Comparison of ENCODE assay signal across 8 cellular contexts in genomic region chr17:75854111-75854748, GRCh38. TPM values are rescaled to one million over a fixed set of nuclear protein-coding genes. Genes with fewer than 3 reads are reported as not detected.
DNase-seq lines count a peak whose midpoint lies in the region; ATAC-seq, FAIRE-seq and TF ChIP-seq lines count a peak whose summit lies in the region.

No MANE protein-coding gene starts in this region.

- intact Hi-C loops in HCT116 (cut with micrococcal nuclease): loop anchor here (2.0 to 10.0 kb wide), 2 partner anchors 75 to 179 kb away; a partner anchor contains a TSS
- intact Hi-C loops in adrenal gland (cut with DNase I): no loop called here

- H3K9ac ChIP-seq in HCT116 (ENCODE audit: low read length) (peak overlapping the region; percentile 86), iPS-20b (ENCODE audit: low read depth, low read length) (peak overlapping the region; percentile 64; the same call in 1 of the 2 replicates)

- H4K20me1 ChIP-seq in HCT116 (ENCODE audit: insufficient read depth): no peaks in the 10 kb centered on the region

- RAD21 ChIA-PET in HCT116 (lab: Charles Lee; ENCODE audit: low non-redundant PET in 1 of 2, low total read pairs in 2 of 2, uncharacterized antibody in 2 of 2, unreplicated experiment in 2 of 2): interaction anchor here in 1 of 2 experiments (1.1 to 2.0 kb wide), 2 partner anchors 9 to 21 kb away, joined by 3 to 5 read pairs; no protein-coding TSS in a partner anchor

- TSS peak; percentile 87 for BruUV-seq in HCT116 (replicated peaks; lab: Mats Ljungman, UMichigan)

- H3K4me3 ChIP-seq in HCT116 (replicated peaks in 1 of 2; ENCODE audit: low read depth in 1 of 2, low read length in 2 of 2): peak overlapping the region; percentile 75 to 86
- peak overlapping the region in 3 of 4 donors; percentile 20 to 81 (median 58) for H3K4me3 ChIP-seq in adrenal gland
- H3K4me3 ChIP-seq in iPS-20b (ENCODE audit: low read length): peak overlapping the region; percentile 88

- CTCF ChIA-PET in HCT116 (lab: Charles Lee): interaction anchor here (1.2 to 4.3 kb wide), 5 partner anchors 8 to 71 kb away, joined by 5 to 57 read pairs (median 20); partner anchors contain the start of gene TRIM47

- H3K27ac ChIP-seq in HCT116 (ENCODE audit: low read depth, low read length): peak overlapping the region; percentile 37
- peak overlapping the region; percentile 91 to 99 (median 97) for H3K27ac ChIP-seq in adrenal gland
- no peak overlapping the region for H3K27ac ChIP-seq in iPS-20b (ENCODE audit: low read length)

- peak overlapping the region; percentile 96 for H3K4me2 ChIP-seq in HCT116 (ENCODE audit: low read length)

- H3K79me2 ChIP-seq in HCT116 (ENCODE audit: insufficient read depth, low read length): peaks cover 20% of the 10 kb centered on the region; the same call in 1 of the 2 replicates

- H3K9me3 ChIP-seq in HCT116 (ENCODE audit: control insufficient read depth in 1 of 2, insufficient read depth in 1 of 2, low read depth in 1 of 2, low read length in 2 of 2) (no peaks in the 10 kb centered on the region), adrenal gland (replicated peaks in 1 of 3) (no peaks in the 10 kb centered on the region), iPS-20b (ENCODE audit: insufficient read depth, low read depth, low read length) (no peaks in the 10 kb centered on the region)

- no peak for TF ChIP-seq POLR2A in HCT116 (IDR thresholded peaks at IDR 0.05; ENCODE audit: borderline replicate concordance, extremely low read depth, insufficient read depth, insufficient read length)
- peak; percentile 61 to 95 for TF ChIP-seq POLR2A in adrenal gland (IDR thresholded peaks at IDR 0.05)
- no peak for TF ChIP-seq POLR2A in GM12891 (IDR thresholded peaks at IDR 0.05; ENCODE audit: low read depth, low read length)

- WGBS in adrenal gland, 4 donors: 9 to 15% (median 11%) methylated on average over 6 to 7 of the region's 7 CpGs

- no peaks in the 10 kb centered on the region for H3K9me2 ChIP-seq in HCT116 (ENCODE audit: insufficient read depth)

- no peak overlapping the region for H2AFZ ChIP-seq in HCT116 (ENCODE audit: low read depth, low read length, poor library complexity, severe bottlenecking)

- H3K36me3 ChIP-seq in HCT116 (ENCODE audit: control insufficient read depth in 1 of 2, insufficient read depth in 2 of 2, low read length in 2 of 2) (peaks cover 6 to 9% of the 10 kb centered on the region in 2 experiments; a peak in 3 of 4 replicates), adrenal gland (replicated peaks in 1 of 2) (peaks cover 0 to 28% of the 10 kb centered on the region in 2 donors), iPS-20b (ENCODE audit: insufficient read depth, low read depth, low read length) (peaks cover 21% of the 10 kb centered on the region)

- no peak for TF ChIP-seq RAD21 in HCT116 (IDR thresholded peaks at IDR 0.05; ENCODE audit: low read depth)

- ATAC-seq in HCT116: no peak
- no peak for ATAC-seq in HG02759 (IDR thresholded peaks at IDR 0.05; ENCODE audit: unreplicated experiment)

- FAIRE-seq in GM12891 (lab: Jason Lieb, UNC): no peak

- TF ChIP-seq CTCF in HCT116 (IDR thresholded peaks at IDR 0.05 in 2 of 3, conservative IDR thresholded peaks at IDR 0.05 in 1 of 3; ENCODE audit: borderline replicate concordance in 1 of 3, insufficient read depth in 1 of 3, low read depth in 2 of 3, low read length in 2 of 3) (no peak), adrenal gland (IDR thresholded peaks at IDR 0.05) (peak in 1 of 6 experiments; percentile 10)

- H3K4me1 ChIP-seq in HCT116 (ENCODE audit: control insufficient read depth in 1 of 2, insufficient read depth in 2 of 2, low read length in 2 of 2) (peaks cover 15 to 31% of the 10 kb centered on the region in 2 experiments), adrenal gland (replicated peaks in 1 of 2) (peaks cover 17 to 45% of the 10 kb centered on the region in 2 donors), iPS-20b (ENCODE audit: insufficient read depth, low read length) (peaks cover 8% of the 10 kb centered on the region; the same call in 1 of the 2 replicates)

- H3K27me3 ChIP-seq in HCT116 (ENCODE audit: insufficient read depth, low read length): no peaks in the 10 kb centered on the region
- H3K27me3 ChIP-seq in adrenal gland: no peaks in the 10 kb centered on the region
- no peaks in the 10 kb centered on the region for H3K27me3 ChIP-seq in iPS-20b (ENCODE audit: insufficient read depth, low read length)

- POLR2A ChIA-PET in HCT116 (lab: Charles Lee): interaction anchor here (1.9 to 6.8 kb wide), 5 partner anchors 21 to 76 kb away, joined by 4 to 83 read pairs (median 23); partner anchors contain the start of genes MRPL38, TRIM47 and TRIM65

- DNase-seq in HCT116 (ENCODE audit: low read depth, low spot score): no peak
- peak; percentile 69 to 87 (median 82) for DNase-seq in adrenal gland
- DNase-seq in superior temporal gyrus (ENCODE audit: extremely low spot score): peak; percentile 24
- no peak for DNase-seq in NCI-H187 (lab: John Stamatoyannopoulos, UW)
- no peak for DNase-seq in cerebellar cortex (ENCODE audit: low spot score)
- DNase-seq in GM12891 (ENCODE audit: insufficient read length, low spot score): no peak

TF ChIP-seq in HCT116, 20 proteins besides CTCF, POLR2A, EP300 and RAD21:
- TF ChIP-seq SRF (IDR thresholded peaks at IDR 0.05; ENCODE audit: low read depth) (no peak), ZFX (IDR thresholded peaks at IDR 0.05) (no peak), ZBTB33 (IDR thresholded peaks at IDR 0.05; ENCODE audit: extremely low read depth, insufficient replicate concordance, low read length) (no peak), CBX3 (IDR thresholded peaks at IDR 0.05; ENCODE audit: low read depth) (no peak), JUND (IDR thresholded peaks at IDR 0.05) (no peak)

TF ChIP-seq in GM12891, 5 proteins besides CTCF, POLR2A, EP300 and RAD21:
- TF ChIP-seq SPI1 (IDR thresholded peaks at IDR 0.05; ENCODE audit: low read depth, low read length) (no peak), TAF1 (IDR thresholded peaks at IDR 0.05; ENCODE audit: low read depth, low read length) (no peak), PAX5 (IDR thresholded peaks at IDR 0.05; ENCODE audit: insufficient read depth, low read length, severe bottlenecking) (no peak), POU2F2 (IDR thresholded peaks at IDR 0.05; ENCODE audit: low read depth, low read length) (no peak), POLR2AphosphoS5 (IDR thresholded peaks at IDR 0.05; ENCODE audit: low read depth, low read length) (no peak; the same call in 1 of the 2 replicates)

RNA-seq across cellular contexts. Expression of gene WBP2, which starts 0.9 kb away (rescaled TPM):
- total RNA-seq in HCT116 (2021; ENCODE audit: unreplicated experiment) (132 TPM), adrenal gland (100 to 1,000 TPM; 131 to 292 (median 217) TPM)
- polyA plus RNA-seq in HCT116 (2012): 184 and 186 TPM in 2 replicates
- polyA plus RNA-seq in adrenal gland: 100 to 1,000 TPM; 205 to 258 (median 258) TPM
- polyA plus RNA-seq in GM12891 (2012; ENCODE audit: low read depth, missing spikeins): 60.5 TPM

RNA-seq across cellular contexts. Expression of gene UNC13D, which starts 10.0 kb away (rescaled TPM):
- total RNA-seq in HCT116 (2021; ENCODE audit: unreplicated experiment): 20.2 TPM
- 20.3 and 22.7 TPM in 2 replicates for polyA plus RNA-seq in HCT116 (2012)
- 10 to 100 TPM in 7 of 8 donors, 1 to 10 TPM in 1; 3.0 to 28.1 (median 13.8) TPM for total RNA-seq in adrenal gland
- 10 to 100 TPM in 2 of 3 donors, 1 to 10 TPM in 1; 6.6 to 47.5 (median 21.5) TPM for polyA plus RNA-seq in adrenal gland
- 25.9 TPM for polyA plus RNA-seq in GM12891 (2012; ENCODE audit: low read depth, missing spikeins)

RNA-seq across cellular contexts. Expression of gene TRIM47, which starts 24.2 kb away (rescaled TPM):
- total RNA-seq in HCT116 (2021; ENCODE audit: unreplicated experiment) (86.7 TPM), adrenal gland (10 to 100 TPM in 7 of 8 donors, 1 to 10 TPM in 1; 6.7 to 66.1 (median 24.5) TPM)
- polyA plus RNA-seq in HCT116 (2012): 49.9 and 67.2 TPM in 2 replicates
- 10 to 100 TPM in 2 of 3 donors, 1 to 10 TPM in 1; 6.0 to 42.5 (median 36.5) TPM for polyA plus RNA-seq in adrenal gland
- polyA plus RNA-seq in GM12891 (2012; ENCODE audit: low read depth, missing spikeins): 1.0 TPM

RNA-seq across cellular contexts. Expression of gene TRIM65, which starts 42.5 kb away (rescaled TPM):
- total RNA-seq in HCT116 (2021; ENCODE audit: unreplicated experiment): 53.0 TPM
- 26.3 and 29.9 TPM in 2 replicates for polyA plus RNA-seq in HCT116 (2012)
- 10 to 100 TPM in 7 of 8 donors, 1 to 10 TPM in 1; 7.4 to 46.9 (median 19.3) TPM for total RNA-seq in adrenal gland
- polyA plus RNA-seq in adrenal gland: 10 to 100 TPM in 1 of 3 donors, 1 to 10 TPM in 2; 4.1 to 16.7 (median 5.0) TPM
- polyA plus RNA-seq in GM12891 (2012; ENCODE audit: low read depth, missing spikeins): 7.0 TPM

RNA-seq across cellular contexts. Expression of gene MRPL38, which starts 50.5 kb away (rescaled TPM):
- 219 TPM for total RNA-seq in HCT116 (2021; ENCODE audit: unreplicated experiment)
- polyA plus RNA-seq in HCT116 (2012): 114 and 130 TPM in 2 replicates
- total RNA-seq in adrenal gland: 100 to 1,000 TPM in 4 of 8 donors, 10 to 100 TPM in 4; 36.7 to 153 (median 82.7) TPM
- polyA plus RNA-seq in adrenal gland: 100 to 1,000 TPM in 2 of 3 donors, 10 to 100 TPM in 1; 60.3 to 214 (median 187) TPM
- polyA plus RNA-seq in GM12891 (2012; ENCODE audit: low read depth, missing spikeins): 46.8 TPM

Comparison
In these comparisons a context has a peak if more than half of its experiments do, and no peak if none do; other contexts are left out.
1. DNase-seq: peak in adrenal gland (7 of 7) and superior temporal gyrus (single experiment); none in HCT116 (single experiment), NCI-H187 (0 of 2), cerebellar cortex (single experiment) and GM12891 (single experiment).
2. POLR2A ChIP-seq: peak in adrenal gland (2 of 2); none in HCT116 (single experiment) and GM12891 (single experiment).
3. Peak in every context shown above with its lines, with median percentiles within 50 percentile points of each other: H3K4me3 ChIP-seq.